ENCODE assay signal across 25 cellular contexts in the genomic region with DNA sequence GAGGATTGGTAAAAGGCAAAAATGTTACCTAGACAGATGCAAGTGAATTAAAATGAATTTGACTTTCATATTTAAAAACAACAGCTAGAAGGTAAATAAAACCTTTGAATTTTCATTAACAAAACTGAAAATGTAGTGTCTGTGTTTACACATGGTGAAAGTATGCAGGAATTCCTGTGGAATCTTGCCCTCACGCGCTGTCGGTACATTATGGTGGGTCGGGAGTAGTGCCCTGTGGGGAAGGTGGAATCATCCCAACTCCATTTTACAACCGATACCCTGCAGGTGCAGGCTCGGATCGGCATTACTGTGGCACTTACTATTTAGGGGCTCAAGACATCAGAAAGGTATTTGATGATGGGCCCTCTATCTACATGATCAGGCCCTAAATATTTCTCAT.
"Had no signal": no experiment of that assay in that cellular context is flagged by ENCODE, and none has a peak within 500 bp of the region (broad histone marks: within the 10 kb centered on the region; RNA-seq: fewer than 3 reads in every experiment).

No MANE protein-coding gene starts in this region.

- H3K27ac ChIP-seq: coronary artery, esophagus squamous epithelium, left lung, parathyroid adenoma, stomach, thyroid gland had no signal

- H3K4me1 ChIP-seq: esophagus squamous epithelium, left lung, parathyroid adenoma, stomach, thyroid gland had no signal

- H3K4me3 Mint-ChIP-seq: natural killer cell, type B pancreatic cell had no signal

- H3K4me2 ChIP-seq: smooth muscle cell had no signal

- FAIRE-seq: endothelial cell of umbilical vein, frontal cortex, kidney had no signal

- H3K36me3 Mint-ChIP-seq: natural killer cell, type B pancreatic cell had no signal

- H3K4me1 Mint-ChIP-seq: natural killer cell had no signal

- H2AFZ ChIP-seq: parathyroid adenoma had no signal

- H3K27me3 ChIP-seq: esophagus squamous epithelium, left lung, stomach, thyroid gland had no signal

- DNase-seq: dermis blood vessel endothelial cell; effector memory CD4-positive, alpha-beta T cell; erythroblast; esophagus squamous epithelium; hypothalamus; kidney; left cardiac atrium; left lung; natural killer cell; occipital lobe; stimulated activated CD4-positive, alpha-beta T cell treated with anti-CD3 and anti-CD28 coated beads, Interleukin-12 subunit alpha, Interleukin-12 subunit beta, amount 100 ng/mL, for 4 hours; stimulated activated CD4-positive, alpha-beta T cell treated with anti-CD3 and anti-CD28 coated beads, Interleukin-1b, Interleukin-23, amount 100 ng/mL, for 48 hours; stimulated activated CD4-positive, alpha-beta T cell treated with anti-CD3 and anti-CD28 coated beads, Interleukin-4, amount 100 ng/mL, for 1 hour; stimulated activated CD8-positive, alpha-beta memory T cell treated with anti-CD3 and anti-CD28 coated beads, Interleukin-4, amount 100 ng/mL, for 48 hours; stimulated activated naive CD4-positive, alpha-beta T cell; stomach; thyroid gland had no signal

- ATAC-seq: left cardiac atrium, left lung, natural killer cell, sciatic nerve had no signal

- H3K4me3 ChIP-seq: coronary artery, esophagus squamous epithelium, left lung, smooth muscle cell, stomach, thyroid gland had no signal

- H3K36me3 ChIP-seq: esophagus squamous epithelium, left lung, stomach, thyroid gland had no signal

- H3K9me3 ChIP-seq: esophagus squamous epithelium, left lung, stomach, thyroid gland had no signal

- H3K9ac ChIP-seq: parathyroid adenoma had no signal

- H3K79me2 ChIP-seq: parathyroid adenoma had no signal

- H3K27ac Mint-ChIP-seq: natural killer cell, progenitor cell of endocrine pancreas, type B pancreatic cell had no signal
